Comparison of ENCODE assay signal across 1 cellular context in genomic region chr19:14248578-14249011, GRCh38.
TF ChIP-seq lines count a peak whose summit lies in the region.

No MANE protein-coding gene starts in this region.

TF ChIP-seq in H1, 55 proteins besides CTCF, POLR2A, EP300 and RAD21 (continued from another document):
- TF ChIP-seq SP1 (IDR thresholded peaks at IDR 0.05; ENCODE audit: low read depth, low read length) (peak; percentile 71; the same call in 1 of the 2 replicates), CREB1 (IDR thresholded peaks at IDR 0.05) (0 out of 2 replicates have a peak, but pooled peaks have one; percentile 21), HDAC2 (IDR thresholded peaks at IDR 0.05; ENCODE audit: borderline replicate concordance in 1 of 2, low read depth in 2 of 2, low read length in 2 of 2) (no peak), ATF2 (IDR thresholded peaks at IDR 0.05; ENCODE audit: low read length) (no peak), TBP (IDR thresholded peaks at IDR 0.05; ENCODE audit: low read depth, low read length) (0 out of 2 replicates have a peak, but pooled peaks have one; percentile 20), RBBP5 (IDR thresholded peaks at IDR 0.05; ENCODE audit: borderline replicate concordance, low read depth, low read length) (peak; percentile 54; the same call in 1 of the 2 replicates), POU5F1 (IDR thresholded peaks at IDR 0.05; ENCODE audit: low read depth, low read length) (no peak), JUN (IDR thresholded peaks at IDR 0.05; ENCODE audit: low read depth, low read length) (no peak), YY1 (IDR thresholded peaks at IDR 0.05; ENCODE audit: low read depth, low read length) (peak; percentile 95), CHD2 (IDR thresholded peaks at IDR 0.05; ENCODE audit: low read length) (peak; percentile 66; the same call in 1 of the 2 replicates), KDM5A (IDR thresholded peaks at IDR 0.05; ENCODE audit: low read length) (no peak), PHF8 (conservative IDR thresholded peaks at IDR 0.05; ENCODE audit: low read depth, low read length) (0 out of 2 replicates have a peak, but pooled peaks have one; percentile 50), CTBP2 (IDR thresholded peaks at IDR 0.05; ENCODE audit: borderline replicate concordance, insufficient read depth, insufficient read length, low read length) (peak; percentile 85)
